ENCODE assay signal across 4 cellular contexts in genomic region chr9:131158673-131159072, GRCh38. TPM values are rescaled to one million over a fixed set of nuclear protein-coding genes. Genes with fewer than 3 reads are reported as not detected.
DNase-seq lines count a peak whose midpoint lies in the region; ATAC-seq, FAIRE-seq and TF ChIP-seq lines count a peak whose summit lies in the region.
"Not testable (repeated sequence)": the region's sequence is repeated elsewhere in the genome, so short reads cannot be mapped to it uniquely, and the experiment has no call there.

No MANE protein-coding gene starts in this region.

- peaks cover 24% of the 10 kb centered on the region; the same call in 2 of the 3 replicates for H3K79me2 ChIP-seq in K562 (ENCODE audit: control insufficient read depth, insufficient read depth, low read length)

- not testable (repeated sequence) for TF ChIP-seq POLR2A in K562 (conservative IDR thresholded peaks at IDR 0.05)

- in situ Hi-C loops in K562 (cut with MboI); brain microvascular endothelial cell (cut with HindIII; ENCODE audit: low pct_ligation_motif_present, low sequenced_read_pairs): not testable (repeated sequence)

- POLR2A ChIA-PET in K562 (lab: Yijun Ruan, JAX), result interaction anchor here (0.6 to 22.5 kb wide), 8 partner anchors 8 to 71 kb away, joined by 3 to 583 read pairs (median 16); partner anchors contain the start of gene NUP214

- CTCF ChIA-PET in K562 (lab: Yijun Ruan, JAX; ENCODE audit: low intra/inter-chr PET ratio), result not testable (repeated sequence)

- H3K9me3 ChIP-seq in BLaER1; K562 (replicated peaks; ENCODE audit: control insufficient read depth, insufficient read depth, low read depth, low read length): not testable (repeated sequence)

- peak overlapping the region; percentile 19; the same call in 1 of the 2 replicates for H3K9ac ChIP-seq in BLaER1
- H3K9ac ChIP-seq in K562 (ENCODE audit: insufficient read depth in 1 of 2, low read depth in 2 of 2, low read length in 2 of 2), result not testable (repeated sequence)

- TF ChIP-seq RAD21 in K562 (CRISPR knock-in tag; conservative IDR thresholded peaks at IDR 0.05 in 1 of 2, IDR thresholded peaks at IDR 0.05 in 1 of 2), result not testable (repeated sequence)

- H4K20me1 ChIP-seq in BLaER1, result peaks cover 13% of the 10 kb centered on the region; the same call in 1 of the 2 replicates
- not testable (repeated sequence) for H4K20me1 ChIP-seq in K562 (replicated peaks; ENCODE audit: control insufficient read depth, insufficient read depth, low read length)

- DNase-seq in NCI-H2171 treated with DMSO at 0.1 percent for 48 hours (lab: John Stamatoyannopoulos, UW), result peak; percentile 48
- not testable (repeated sequence) for DNase-seq in K562 (ENCODE audit: extremely low read depth in 1 of 4, low spot score in 3 of 4); brain microvascular endothelial cell

- H3K36me3 ChIP-seq in BLaER1 (peaks cover 97% of the 10 kb centered on the region), K562 (ENCODE audit: control insufficient read depth, insufficient read depth, low read length) (peaks cover 94% of the 10 kb centered on the region), brain microvascular endothelial cell (replicated peaks) (peaks cover 61% of the 10 kb centered on the region)

- 89% methylated on average over 1 of the region's 1 CpG for WGBS in K562 (ENCODE audit: insufficient coverage, low coverage, missing lambda C conversion rate)

- not testable (repeated sequence) for BruUV-seq in K562 (replicated peaks; lab: Mats Ljungman, UMichigan)

- not testable (repeated sequence) for H3K27ac ChIP-seq in BLaER1; K562 (ENCODE audit: extremely low read depth, low read depth, low read length)
- H3K27ac ChIP-seq in brain microvascular endothelial cell, result peak overlapping the region; percentile 8

- not testable (repeated sequence) for FAIRE-seq in K562 (lab: Jason Lieb, UNC)

- intact Hi-C loops in K562 (cut with micrococcal nuclease), result not testable (repeated sequence)

- H3K9me1 ChIP-seq in K562 (ENCODE audit: control insufficient read depth, insufficient read depth, low read length), result not testable (repeated sequence)

- not testable (repeated sequence) for ATAC-seq in K562

- H2AFZ ChIP-seq in K562 (ENCODE audit: low read depth, low read length), result not testable (repeated sequence)

- not testable (repeated sequence) for TF ChIP-seq CTCF in K562 (IDR thresholded peaks at IDR 0.05 in 2 of 3, conservative IDR thresholded peaks at IDR 0.05 in 1 of 3; ENCODE audit: insufficient read depth in 2 of 3, low read depth in 1 of 3, low read length in 3 of 3); brain microvascular endothelial cell (IDR thresholded peaks at IDR 0.05; ENCODE audit: low read depth, low read length, missing control alignments)

- not testable (repeated sequence) for TF ChIP-seq EP300 in K562 (IDR thresholded peaks at IDR 0.05; ENCODE audit: low read length)

- H3K4me3 ChIP-seq in BLaER1; K562; brain microvascular endothelial cell (ENCODE audit: low read depth, low read length): not testable (repeated sequence)

- H3K27me3 ChIP-seq in BLaER1; K562 (ENCODE audit: control insufficient read depth in 2 of 2, insufficient read depth in 2 of 2, low read length in 2 of 2); brain microvascular endothelial cell (replicated peaks): not testable (repeated sequence)

- not testable (repeated sequence) for H3K4me1 ChIP-seq in BLaER1; K562 (replicated peaks in 1 of 2; ENCODE audit: control insufficient read depth in 2 of 2, insufficient read depth in 2 of 2, low read length in 2 of 2)

- not testable (repeated sequence) for H3K4me2 ChIP-seq in BLaER1; K562 (ENCODE audit: insufficient read depth, low read length)

TF ChIP-seq in K562, 482 proteins besides CTCF, POLR2A, EP300 and RAD21:
- TF ChIP-seq E2F1 (CRISPR knock-in tag; IDR thresholded peaks at IDR 0.05) (0 out of 2 replicates have a peak, but pooled peaks have one; percentile 7), STAT6 (CRISPR knock-in tag; IDR thresholded peaks at IDR 0.05) (peak; percentile 81; the same call in 1 of the 2 replicates)
- TF ChIP-seq, protein P1, sequence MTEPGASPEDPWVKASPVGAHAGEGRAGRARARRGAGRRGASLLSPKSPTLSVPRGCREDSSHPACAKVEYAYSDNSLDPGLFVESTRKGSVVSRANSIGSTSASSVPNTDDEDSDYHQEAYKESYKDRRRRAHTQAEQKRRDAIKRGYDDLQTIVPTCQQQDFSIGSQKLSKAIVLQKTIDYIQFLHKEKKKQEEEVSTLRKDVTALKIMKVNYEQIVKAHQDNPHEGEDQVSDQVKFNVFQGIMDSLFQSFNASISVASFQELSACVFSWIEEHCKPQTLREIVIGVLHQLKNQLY (CRISPR knock-in tag; conservative IDR thresholded peaks at IDR 0.05), result 0 out of 4 replicates have a peak, but pooled peaks of 1 of the 2 experiments have one; percentile 75

RNA-seq across cellular contexts. Expression of gene NUP214, which starts 33.3 kb away (rescaled TPM):
- total RNA-seq in K562 (2011; cell fraction: chromatin; rRNA removed; ENCODE audit: low replicate concordance), result 1,024 and 1,416 TPM in 2 replicates
- 573 and 642 TPM in 2 replicates for total RNA-seq in K562 (2011; cell fraction: nucleolus; rRNA removed)
- 885 and 1,103 TPM in 2 replicates for total RNA-seq in K562 (2011; cell fraction: nucleoplasm; rRNA removed)
- 62.4 and 102 TPM in 2 replicates for total RNA-seq in K562 (2014; rRNA removed)
- 123 and 134 TPM in 2 replicates for total RNA-seq in K562 (2014; rRNA removed; fragmentation: Illumina TruSeq; extraction: Trizol)
- total RNA-seq in K562 (2015; rRNA removed; fragmentation: Illumina TruSeq; extraction: Trizol), result 133 and 136 TPM in 2 replicates
- 332 and 336 TPM in 2 replicates for total RNA-seq in K562 (2021)
- polyA plus RNA-seq in K562 (2011; rRNA removed), result 56.9 and 113 TPM in 2 replicates
- 104 and 108 TPM in 2 replicates for polyA plus RNA-seq in K562 (2011; cell fraction: cytosol; rRNA removed)
- 257 and 304 TPM in 2 replicates for polyA plus RNA-seq in K562 (2011; cell fraction: nucleus; rRNA removed)
- polyA plus RNA-seq in K562 (2012), result 133 and 153 TPM in 2 replicates
- 207 and 246 TPM in 2 replicates for polyA plus RNA-seq in K562 (2014; fragmentation: Illumina TruSeq; extraction: Trizol)
- polyA plus RNA-seq in K562 (2014; fragmentation: Nextera tagmentation; extraction: Ambion mirVana), result 10 to 100 TPM; 78.9 to 81.6 TPM
- polyA plus RNA-seq in K562 (2014; rRNA removed), result 97.1 and 106 TPM in 2 replicates
- 271 and 342 TPM in 2 replicates for polyA minus RNA-seq in K562 (2011; rRNA and poly(A)+ RNA removed)
- polyA minus RNA-seq in K562 (2011; cell fraction: cytosol; rRNA and poly(A)+ RNA removed), result 256 and 329 TPM in 2 replicates
- polyA minus RNA-seq in K562 (2011; cell fraction: nucleus; rRNA and poly(A)+ RNA removed), result 324 and 515 TPM in 2 replicates
